ENCODE assay signal across 8 cellular contexts in genomic region chr11:119093666-119093950, GRCh38. TPM values are rescaled to one million over a fixed set of nuclear protein-coding genes. Genes with fewer than 3 reads are reported as not detected.
A peak's percentile ranks its signal among the peaks of the same experiment; 100 is the strongest.
DNase-seq lines count a peak whose midpoint lies in the region; ATAC-seq and TF ChIP-seq lines count a peak whose summit lies in the region.

No MANE protein-coding gene starts in this region.

- H3K4me1 Mint-ChIP-seq in activated CD4-positive, alpha-beta memory T cell treated with anti-CD3 and anti-CD28 coated beads, Interleukin-2, amount 10 ng/mL, durations not matched to agents 7 days and 5 days, result peaks cover 70% of the 10 kb centered on the region

- WGBS in hepatocyte (ENCODE audit: low lambda C conversion rate, missing lambda C conversion rate), result 5% methylated on average over 2 of the region's 2 CpGs
- WGBS in smooth muscle cell (ENCODE audit: low lambda C conversion rate), result 0% methylated on average over 2 of the region's 2 CpGs

- H3K9me3 Mint-ChIP-seq in activated CD4-positive, alpha-beta memory T cell treated with anti-CD3 and anti-CD28 coated beads, Interleukin-2, amount 10 ng/mL, durations not matched to agents 7 days and 5 days, result no peaks in the 10 kb centered on the region

- no peak overlapping the region for H2AFZ ChIP-seq in HCT116 (ENCODE audit: low read depth, low read length, poor library complexity, severe bottlenecking)
- H2AFZ ChIP-seq in hepatocyte, result peak overlapping the region; percentile 73
- no peak overlapping the region for H2AFZ ChIP-seq in smooth muscle cell (ENCODE audit: low read depth)

- peak overlapping the region; percentile 85 for H3K27ac Mint-ChIP-seq in activated CD4-positive, alpha-beta memory T cell treated with anti-CD3 and anti-CD28 coated beads, Interleukin-2, amount 10 ng/mL, durations not matched to agents 7 days and 5 days

- no peak for TF ChIP-seq RAD21 in HCT116 (IDR thresholded peaks at IDR 0.05; ENCODE audit: low read depth)

- H3K27ac ChIP-seq in HCT116 (ENCODE audit: low read depth, low read length), result peak overlapping the region; percentile 93
- peak overlapping the region; percentile 96 for H3K27ac ChIP-seq in hepatocyte
- H3K27ac ChIP-seq in smooth muscle cell (ENCODE audit: low read depth), result peak overlapping the region; percentile 69

- H3K4me1 ChIP-seq in HCT116 (ENCODE audit: control insufficient read depth in 1 of 2, insufficient read depth in 2 of 2, low read length in 2 of 2) (peaks cover 12 to 23% of the 10 kb centered on the region in 2 experiments), hepatocyte (ENCODE audit: insufficient read depth) (peaks cover 17% of the 10 kb centered on the region), smooth muscle cell (ENCODE audit: low read depth) (peaks cover 5% of the 10 kb centered on the region)

- H4K20me1 ChIP-seq in HCT116 (ENCODE audit: insufficient read depth) (peaks cover 11% of the 10 kb centered on the region; the same call in 1 of the 2 replicates), hepatocyte (ENCODE audit: insufficient read depth, poor library complexity, severe bottlenecking) (peaks cover 6% of the 10 kb centered on the region), smooth muscle cell (ENCODE audit: low read depth) (peaks cover 14% of the 10 kb centered on the region)

- POLR2A ChIA-PET in HCT116 (lab: Charles Lee), result interaction anchor here (2.6 kb wide), 1 partner anchor 8 kb away, joined by 27 read pairs; the partner anchor contains the start of gene HMBS
- POLR2A ChIA-PET in activated CD4-positive, alpha-beta memory T cell treated with anti-CD3 and anti-CD28 coated beads, Interleukin-2, amount 10 ng/mL, durations not matched to agents 7 days and 5 days (lab: Charles Lee), result interaction anchor here (1.0 to 9.7 kb wide), 15 partner anchors 9 to 695 kb away, joined by 3 to 219 read pairs (median 22); partner anchors contain the start of genes C2CD2L, CBL, CENATAC and DPAGT1

- H3K9me3 ChIP-seq in HCT116 (ENCODE audit: control insufficient read depth in 1 of 2, insufficient read depth in 1 of 2, low read depth in 1 of 2, low read length in 2 of 2) (no peaks in the 10 kb centered on the region), hepatocyte (ENCODE audit: low read depth) (no peaks in the 10 kb centered on the region), smooth muscle cell (replicated peaks; ENCODE audit: low read depth) (no peaks in the 10 kb centered on the region)

- no peak for TF ChIP-seq CTCF in HCT116 (IDR thresholded peaks at IDR 0.05 in 2 of 3, conservative IDR thresholded peaks at IDR 0.05 in 1 of 3; ENCODE audit: borderline replicate concordance in 1 of 3, insufficient read depth in 1 of 3, low read depth in 2 of 3, low read length in 2 of 3)
- TF ChIP-seq CTCF in hepatocyte (IDR thresholded peaks at IDR 0.05; ENCODE audit: poor library complexity), result no peak
- no peak for TF ChIP-seq CTCF in smooth muscle cell (IDR thresholded peaks at IDR 0.05; ENCODE audit: borderline replicate concordance, insufficient read depth, poor library complexity, severe bottlenecking)

- H3K27me3 Mint-ChIP-seq in activated CD4-positive, alpha-beta memory T cell treated with anti-CD3 and anti-CD28 coated beads, Interleukin-2, amount 10 ng/mL, durations not matched to agents 7 days and 5 days, result no peaks in the 10 kb centered on the region

- H3F3A ChIP-seq in smooth muscle cell (ENCODE audit: low read depth), result peaks cover 14% of the 10 kb centered on the region

- peak overlapping the region; percentile 80 for H3K4me2 ChIP-seq in HCT116 (ENCODE audit: low read length)
- H3K4me2 ChIP-seq in hepatocyte, result peak overlapping the region; percentile 84
- peak overlapping the region; percentile 92 for H3K4me2 ChIP-seq in smooth muscle cell

- peaks cover 33% of the 10 kb centered on the region for H3K79me2 ChIP-seq in HCT116 (ENCODE audit: insufficient read depth, low read length)
- peaks cover 39% of the 10 kb centered on the region for H3K79me2 ChIP-seq in hepatocyte
- peaks cover 35% of the 10 kb centered on the region for H3K79me2 ChIP-seq in smooth muscle cell (ENCODE audit: low read depth)

- peak overlapping the region; percentile 83 to 97 for H3K4me3 ChIP-seq in HCT116 (replicated peaks in 1 of 2; ENCODE audit: low read depth in 1 of 2, low read length in 2 of 2)
- peak overlapping the region; percentile 31 for H3K4me3 ChIP-seq in hepatocyte
- peak overlapping the region; percentile 70 for H3K4me3 ChIP-seq in smooth muscle cell

- peak overlapping the region; percentile 93 for H3K4me3 Mint-ChIP-seq in activated CD4-positive, alpha-beta memory T cell treated with anti-CD3 and anti-CD28 coated beads, Interleukin-2, amount 10 ng/mL, durations not matched to agents 7 days and 5 days

- H3K9me2 ChIP-seq in HCT116 (ENCODE audit: insufficient read depth), result no peaks in the 10 kb centered on the region
- no peaks in the 10 kb centered on the region for H3K9me2 ChIP-seq in hepatocyte (replicated peaks; ENCODE audit: insufficient read depth)

- RAD21 ChIA-PET in HCT116 (lab: Charles Lee; ENCODE audit: low non-redundant PET in 1 of 2, low total read pairs in 2 of 2, uncharacterized antibody in 2 of 2, unreplicated experiment in 2 of 2), result no interaction called here

- H3K36me3 ChIP-seq in HCT116 (ENCODE audit: control insufficient read depth in 1 of 2, insufficient read depth in 2 of 2, low read length in 2 of 2), result peaks cover 14 to 41% of the 10 kb centered on the region in 2 experiments
- H3K36me3 ChIP-seq in hepatocyte (replicated peaks; ENCODE audit: insufficient read depth, low read depth), result no peaks in the 10 kb centered on the region
- no peaks in the 10 kb centered on the region for H3K36me3 ChIP-seq in smooth muscle cell (ENCODE audit: low read depth)

- H3K36me3 Mint-ChIP-seq in activated CD4-positive, alpha-beta memory T cell treated with anti-CD3 and anti-CD28 coated beads, Interleukin-2, amount 10 ng/mL, durations not matched to agents 7 days and 5 days (ENCODE audit: low read depth), result peaks cover 69% of the 10 kb centered on the region

- BruUV-seq in HCT116 (replicated peaks; lab: Mats Ljungman, UMichigan), result no TSS peak

- DNase-seq in HCT116 (ENCODE audit: low read depth, low spot score) (no peak), hepatocyte (ENCODE audit: low spot score) (no peak), smooth muscle cell (lab: John Stamatoyannopoulos, UW; ENCODE audit: unreplicated experiment) (no peak), OCI-M1 (lab: John Stamatoyannopoulos, UW) (no peak), NCI-H226 (no peak)
- DNase-seq in activated CD4-positive, alpha-beta memory T cell treated with anti-CD3 and anti-CD28 coated beads, Interleukin-2, amount 10 ng/mL, durations not matched to agents 7 days and 5 days, result no peak
- DNase-seq in stimulated activated naive CD4-positive, alpha-beta T cell treated with Interleukin-2 at 50 U/mL for 16 hours (lab: John Stamatoyannopoulos, UW), result no peak

- CTCF ChIA-PET in HCT116 (lab: Charles Lee), result interaction anchor here (2.6 kb wide), 1 partner anchor 8 kb away, joined by 20 read pairs; the partner anchor contains the start of gene HMBS
- CTCF ChIA-PET in activated CD4-positive, alpha-beta memory T cell treated with anti-CD3 and anti-CD28 coated beads, Interleukin-2, amount 10 ng/mL, durations not matched to agents 7 days and 5 days (lab: Charles Lee), result no interaction called here

- H3K27me3 ChIP-seq in HCT116 (ENCODE audit: insufficient read depth, low read length) (no peaks in the 10 kb centered on the region), hepatocyte (no peaks in the 10 kb centered on the region), smooth muscle cell (ENCODE audit: low read depth) (no peaks in the 10 kb centered on the region)

- intact Hi-C loops in HCT116 (cut with micrococcal nuclease), result no loop called here

- ATAC-seq in HCT116 (no peak), HG02588 (IDR thresholded peaks at IDR 0.05; ENCODE audit: unreplicated experiment) (no peak)

- H3K9ac ChIP-seq in HCT116 (ENCODE audit: low read length) (peak overlapping the region; percentile 99), smooth muscle cell (ENCODE audit: low read depth) (peak overlapping the region; percentile 59)

- no peak for TF ChIP-seq POLR2A in HCT116 (IDR thresholded peaks at IDR 0.05; ENCODE audit: borderline replicate concordance, extremely low read depth, insufficient read depth, insufficient read length)

RNA-seq across cellular contexts. Expression of gene DPAGT1, which starts 8.0 kb away (rescaled TPM):
- total RNA-seq in HCT116 (2021; ENCODE audit: unreplicated experiment) (45.1 TPM), hepatocyte (27.5 and 28.1 TPM in 2 replicates), smooth muscle cell (26.2 and 40.5 TPM in 2 replicates)
- 33.2 and 36.2 TPM in 2 replicates for polyA plus RNA-seq in HCT116 (2012)
- 10 to 100 TPM; 57.3 to 58.4 TPM for total RNA-seq in activated CD4-positive, alpha-beta memory T cell treated with anti-CD3 and anti-CD28 coated beads, Interleukin-2, amount 10 ng/mL, durations not matched to agents 7 days and 5 days
- polyA plus RNA-seq in hepatocyte (76.2 and 82.7 TPM in 2 replicates), smooth muscle cell (68.1 and 73.7 TPM in 2 replicates)

RNA-seq across cellular contexts. Expression of gene HMBS, which starts 8.9 kb away (rescaled TPM):
- total RNA-seq in HCT116 (2021; ENCODE audit: unreplicated experiment) (69.0 TPM), hepatocyte (10.9 and 11.9 TPM in 2 replicates), smooth muscle cell (13.9 and 33.7 TPM in 2 replicates)
- 64.7 and 73.9 TPM in 2 replicates for polyA plus RNA-seq in HCT116 (2012)
- 10 to 100 TPM; 17.3 to 18.8 TPM for total RNA-seq in activated CD4-positive, alpha-beta memory T cell treated with anti-CD3 and anti-CD28 coated beads, Interleukin-2, amount 10 ng/mL, durations not matched to agents 7 days and 5 days
- polyA plus RNA-seq in hepatocyte (34.5 and 37.7 TPM in 2 replicates), smooth muscle cell (39.9 and 43.4 TPM in 2 replicates)

RNA-seq across cellular contexts. Expression of gene C2CD2L, which starts 13.5 kb away (rescaled TPM):
- total RNA-seq in HCT116 (2021; ENCODE audit: unreplicated experiment) (12.4 TPM), hepatocyte (5.2 and 9.7 TPM in 2 replicates), smooth muscle cell (4.8 and 10.6 TPM in 2 replicates)
- 10.3 and 12.1 TPM in 2 replicates for polyA plus RNA-seq in HCT116 (2012)
- 10 to 100 TPM; 28.5 to 29.2 TPM for total RNA-seq in activated CD4-positive, alpha-beta memory T cell treated with anti-CD3 and anti-CD28 coated beads, Interleukin-2, amount 10 ng/mL, durations not matched to agents 7 days and 5 days
- polyA plus RNA-seq in hepatocyte (7.4 and 10.2 TPM in 2 replicates), smooth muscle cell (7.2 and 9.2 TPM in 2 replicates)

RNA-seq across cellular contexts. Expression of gene VPS11, which starts 26.0 kb away (rescaled TPM):
- total RNA-seq in HCT116 (2021; ENCODE audit: unreplicated experiment) (20.4 TPM), hepatocyte (31.8 and 36.9 TPM in 2 replicates), smooth muscle cell (32.3 and 33.8 TPM in 2 replicates)
- polyA plus RNA-seq in HCT116 (2012), result 24.5 and 26.4 TPM in 2 replicates
- total RNA-seq in activated CD4-positive, alpha-beta memory T cell treated with anti-CD3 and anti-CD28 coated beads, Interleukin-2, amount 10 ng/mL, durations not matched to agents 7 days and 5 days, result 10 to 100 TPM; 30.6 to 36.1 TPM
- polyA plus RNA-seq in hepatocyte (26.5 and 31.8 TPM in 2 replicates), smooth muscle cell (33.1 and 38.7 TPM in 2 replicates)

RNA-seq across cellular contexts. Expression of gene HINFP, which starts 27.8 kb away (rescaled TPM):
- total RNA-seq in HCT116 (2021; ENCODE audit: unreplicated experiment) (38.1 TPM), hepatocyte (10.9 and 25.3 TPM in 2 replicates), smooth muscle cell (17.3 and 18.6 TPM in 2 replicates)
- 26.4 and 30.5 TPM in 2 replicates for polyA plus RNA-seq in HCT116 (2012)
- total RNA-seq in activated CD4-positive, alpha-beta memory T cell treated with anti-CD3 and anti-CD28 coated beads, Interleukin-2, amount 10 ng/mL, durations not matched to agents 7 days and 5 days, result 10 to 100 TPM; 36.6 to 36.7 TPM
- polyA plus RNA-seq in hepatocyte (16.4 and 19.8 TPM in 2 replicates), smooth muscle cell (11.2 and 15.6 TPM in 2 replicates)

Comparison
In these comparisons a context has a peak if more than half of its experiments do, and no peak if none do; other contexts are left out.
1. H3K4me3 ChIP-seq: peak in every context shown above with its lines; median percentile 90 in HCT116; 70 in smooth muscle cell; 31 in hepatocyte.